ENCODE assay signal across 21 cellular contexts in genomic region chr4:8837181-8837811, GRCh38. TPM values are rescaled to one million over a fixed set of nuclear protein-coding genes. Genes with fewer than 3 reads are reported as not detected.
DNase-seq lines count a peak whose midpoint lies in the region; ATAC-seq and TF ChIP-seq lines count a peak whose summit lies in the region.
"Had no signal": no experiment of that assay in that cellular context is flagged by ENCODE, and none has a peak within 500 bp of the region (broad histone marks: within the 10 kb centered on the region; RNA-seq: fewer than 3 reads in every experiment).

No MANE protein-coding gene starts in this region.

- H3K9me3 ChIP-seq in RWPE2 (ENCODE audit: severe bottlenecking): no peaks in the 10 kb centered on the region
- H3K9me3 ChIP-seq: breast epithelium, Caco-2 had no signal

- no peaks in the 10 kb centered on the region for H3K79me2 ChIP-seq in GM23338 (replicated peaks; ENCODE audit: insufficient read depth)

- TF ChIP-seq CTCF in GM23338 (conservative IDR thresholded peaks at IDR 0.05; ENCODE audit: low read depth in 2 of 2) (no peak), RWPE2 (IDR thresholded peaks at IDR 0.05; ENCODE audit: poor library complexity, severe bottlenecking) (no peak)

- peak; percentile 77 for ATAC-seq in GM23338
- ATAC-seq in RWPE2 (ENCODE audit: low read depth): no peak
- no peak for ATAC-seq in GM18505 (IDR thresholded peaks at IDR 0.05; ENCODE audit: unreplicated experiment)
- no peak for ATAC-seq in GM19455 (IDR thresholded peaks at IDR 0.05; ENCODE audit: unreplicated experiment)
- ATAC-seq: activated naive CD8-positive, alpha-beta T cell treated with anti-CD3 and anti-CD28 coated beads, Interleukin-2, amount 50 U/mL, for 24 hours; activated T-cell treated with anti-CD3 and anti-CD28 coated beads, Interleukin-2, amount 50 U/mL, for 72 hours; effector memory CD8-positive, alpha-beta T cell had no signal

- no peak overlapping the region for H3K4me2 ChIP-seq in GM23338

- 0 out of 2 replicates have a peak overlapping the region, but pooled peaks have one; percentile 47 for H2AFZ ChIP-seq in GM23338

- no peaks in the 10 kb centered on the region for H3K9me3 Mint-ChIP-seq in GM23338
- H3K9me3 Mint-ChIP-seq: activated naive CD8-positive, alpha-beta T cell treated with anti-CD3 and anti-CD28 coated beads, Interleukin-2, amount 50 U/mL, for 24 hours; activated T-cell treated with anti-CD3 and anti-CD28 coated beads, Interleukin-2, amount 50 U/mL, for 72 hours had no signal

- H3K4me3 ChIP-seq in GM23338 (no peak overlapping the region), RWPE2 (ENCODE audit: severe bottlenecking) (no peak overlapping the region)
- H3K4me3 ChIP-seq: breast epithelium had no signal

- H3K27me3 Mint-ChIP-seq in GM23338 (ENCODE audit: insufficient read depth, low read depth, poor library complexity): peaks cover 10% of the 10 kb centered on the region

- H3K27ac ChIP-seq in GM23338 (ENCODE audit: low read depth): no peak overlapping the region
- H3K27ac ChIP-seq in RWPE2 (ENCODE audit: poor library complexity, severe bottlenecking): no peak overlapping the region
- H3K27ac ChIP-seq: breast epithelium, HL-60 had no signal

- no peak for TF ChIP-seq POLR2A in GM18505 (IDR thresholded peaks at IDR 0.05; ENCODE audit: borderline replicate concordance, extremely low read depth, insufficient read depth, insufficient read length)

- H3K27ac Mint-ChIP-seq in GM23338: peak overlapping the region; percentile 37; the same call in 1 of the 2 replicates
- H3K27ac Mint-ChIP-seq: activated naive CD8-positive, alpha-beta T cell treated with anti-CD3 and anti-CD28 coated beads, Interleukin-2, amount 50 U/mL, for 24 hours; activated T-cell treated with anti-CD3 and anti-CD28 coated beads, Interleukin-2, amount 50 U/mL, for 72 hours; effector memory CD8-positive, alpha-beta T cell had no signal

- H3K36me3 ChIP-seq in GM23338 (ENCODE audit: insufficient read depth): no peaks in the 10 kb centered on the region
- H3K36me3 ChIP-seq in RWPE2 (ENCODE audit: low read depth): no peaks in the 10 kb centered on the region
- H3K36me3 ChIP-seq: breast epithelium had no signal

- H3K4me3 Mint-ChIP-seq in GM23338: no peak overlapping the region
- H3K4me3 Mint-ChIP-seq: activated naive CD8-positive, alpha-beta T cell treated with anti-CD3 and anti-CD28 coated beads, Interleukin-2, amount 50 U/mL, for 24 hours; activated T-cell treated with anti-CD3 and anti-CD28 coated beads, Interleukin-2, amount 50 U/mL, for 72 hours; effector memory CD8-positive, alpha-beta T cell had no signal

- no peaks in the 10 kb centered on the region for H3K27me3 ChIP-seq in GM23338 (ENCODE audit: insufficient read depth)
- peaks cover 7% of the 10 kb centered on the region for H3K27me3 ChIP-seq in RWPE2 (ENCODE audit: insufficient read depth, poor library complexity, severe bottlenecking)

- no peaks in the 10 kb centered on the region for H4K20me1 ChIP-seq in GM23338 (replicated peaks; ENCODE audit: insufficient read depth)

- no peaks in the 10 kb centered on the region for H3F3A ChIP-seq in GM23338 (replicated peaks; ENCODE audit: low read depth)

- H3K9me2 ChIP-seq in GM23338 (ENCODE audit: insufficient read depth): no peaks in the 10 kb centered on the region

- peaks cover 9% of the 10 kb centered on the region for H3K4me1 Mint-ChIP-seq in GM23338
- H3K4me1 Mint-ChIP-seq: activated naive CD8-positive, alpha-beta T cell treated with anti-CD3 and anti-CD28 coated beads, Interleukin-2, amount 50 U/mL, for 24 hours had no signal

- no peaks in the 10 kb centered on the region for H3K36me3 Mint-ChIP-seq in GM23338 (ENCODE audit: low read depth)

- H3K4me1 ChIP-seq in GM23338 (ENCODE audit: insufficient read depth) (no peaks in the 10 kb centered on the region; the same call in 1 of the 2 replicates), RWPE2 (ENCODE audit: insufficient read depth, poor library complexity, severe bottlenecking) (no peaks in the 10 kb centered on the region)
- H3K4me1 ChIP-seq: breast epithelium, Caco-2 had no signal

- peak; percentile 43 for DNase-seq in GM23338 (ENCODE audit: low spot score)
- peak; percentile 59 for DNase-seq in RWPE2 (ENCODE audit: low spot score)
- DNase-seq in iPS-NIHi11 (ENCODE audit: low spot score): peak; percentile 64
- DNase-seq in retina: peak; percentile 94
- no peak for DNase-seq in activated CD4-positive, alpha-beta T cell treated with anti-CD3 and anti-CD28 coated beads for 48 hours
- no peak for DNase-seq in NCI-H1417 (lab: John Stamatoyannopoulos, UW)
- DNase-seq: activated naive CD8-positive, alpha-beta T cell treated with anti-CD3 and anti-CD28 coated beads, Interleukin-2, amount 50 U/mL, for 24 hours; activated T-cell treated with anti-CD3 and anti-CD28 coated beads, Interleukin-2, amount 50 U/mL, for 72 hours; effector memory CD8-positive, alpha-beta T cell; KBM-7; kidney glomerular epithelial cell; NCI-H2081; NCI-H524 treated with DMSO at 0.1 percent for 48 hours; nucleus accumbens had no signal

TF ChIP-seq in GM23338, 12 proteins besides CTCF, POLR2A, EP300 and RAD21 (continues in another document):
- no peak for TF ChIP-seq NANOG (IDR thresholded peaks at IDR 0.05; ENCODE audit: borderline replicate concordance)
- no peak for TF ChIP-seq JUNB (IDR thresholded peaks at IDR 0.05; ENCODE audit: unreplicated experiment)
- TF ChIP-seq EZH2 (IDR thresholded peaks at IDR 0.05; ENCODE audit: low read depth, unreplicated experiment): no peak
- no peak for TF ChIP-seq POLR2AphosphoS5 (IDR thresholded peaks at IDR 0.05; ENCODE audit: low read depth)
- no peak for TF ChIP-seq CREB1 (CRISPR knock-in tag; IDR thresholded peaks at IDR 0.05; ENCODE audit: low read depth)
- no peak for TF ChIP-seq ETS1 (IDR thresholded peaks at IDR 0.05)
- TF ChIP-seq ZNF331 (CRISPR knock-in tag; IDR thresholded peaks at IDR 0.05; ENCODE audit: low read depth): no peak
- TF ChIP-seq STAT1 (IDR thresholded peaks at IDR 0.05; ENCODE audit: unreplicated experiment): no peak
- no peak for TF ChIP-seq REST (IDR thresholded peaks at IDR 0.05; ENCODE audit: unreplicated experiment)
- TF ChIP-seq ZNF114 (CRISPR knock-in tag; IDR thresholded peaks at IDR 0.05): no peak

RNA-seq across cellular contexts. Expression of gene HMX1, which starts 34.3 kb away (rescaled TPM):
- total RNA-seq in GM23338 (2014; rRNA removed; shearing (Covaris generic)): 0.69 TPM in 1 of 2 replicates, not detected in the other
- polyA plus RNA-seq in GM23338 (2016; fragmentation: Nextera tagmentation; extraction: Ambion mirVana): 0.23 TPM in 1 of 2 replicates, not detected in the other
- total RNA-seq: activated T-cell treated with anti-CD3 and anti-CD28 coated beads, Interleukin-2, amount 50 U/mL, for 72 hours; breast epithelium; OCI-LY7; subcutaneous adipose tissue had no signal

Comparison
In these comparisons a context has a peak if more than half of its experiments do, and no peak if none do; other contexts are left out.
1. DNase-seq: peak in GM23338 (single experiment), RWPE2 (single experiment), iPS-NIHi11 (single experiment) and retina (single experiment); none in activated CD4-positive, alpha-beta T cell treated with anti-CD3 and anti-CD28 coated beads for 48 hours (single experiment) and NCI-H1417 (0 of 3).